2 cellular contexts compared by ENCODE assay signal in genomic region chr2:222336442-222336841, GRCh38.
TF ChIP-seq lines count a peak whose summit lies in the region.

No MANE protein-coding gene starts in this region.

TF ChIP-seq in SK-N-SH, 30 proteins besides CTCF, POLR2A, EP300 and RAD21 (continued from another document):
- TF ChIP-seq IRF3 (IDR thresholded peaks at IDR 0.05; ENCODE audit: low read depth, low read length) = no peak
TF ChIP-seq in SK-N-SH: peak in this region for 0.

TF ChIP-seq in SK-N-SH treated with all-trans-retinoic acid at 6 μM for 48 hours, 23 proteins besides CTCF, POLR2A, EP300 and RAD21 (continued from another document):
- TF ChIP-seq PATZ1 (CRISPR knock-in tag; IDR thresholded peaks at IDR 0.05; ENCODE audit: borderline replicate concordance) = no peak
- no peak for TF ChIP-seq RARB (CRISPR knock-in tag; IDR thresholded peaks at IDR 0.05)
- TF ChIP-seq CREB5 (CRISPR knock-in tag; IDR thresholded peaks at IDR 0.05; ENCODE audit: low read depth) = no peak
- no peak for TF ChIP-seq TCF4 (CRISPR knock-in tag; IDR thresholded peaks at IDR 0.05; ENCODE audit: borderline replicate concordance)
- no peak for TF ChIP-seq POU6F1 (CRISPR knock-in tag; IDR thresholded peaks at IDR 0.05; ENCODE audit: borderline replicate concordance, low read depth)
TF ChIP-seq in SK-N-SH treated with all-trans-retinoic acid at 6 μM for 48 hours: peak in this region for 0.
